ENCODE assay signal across 8 cellular contexts in the genomic region with DNA sequence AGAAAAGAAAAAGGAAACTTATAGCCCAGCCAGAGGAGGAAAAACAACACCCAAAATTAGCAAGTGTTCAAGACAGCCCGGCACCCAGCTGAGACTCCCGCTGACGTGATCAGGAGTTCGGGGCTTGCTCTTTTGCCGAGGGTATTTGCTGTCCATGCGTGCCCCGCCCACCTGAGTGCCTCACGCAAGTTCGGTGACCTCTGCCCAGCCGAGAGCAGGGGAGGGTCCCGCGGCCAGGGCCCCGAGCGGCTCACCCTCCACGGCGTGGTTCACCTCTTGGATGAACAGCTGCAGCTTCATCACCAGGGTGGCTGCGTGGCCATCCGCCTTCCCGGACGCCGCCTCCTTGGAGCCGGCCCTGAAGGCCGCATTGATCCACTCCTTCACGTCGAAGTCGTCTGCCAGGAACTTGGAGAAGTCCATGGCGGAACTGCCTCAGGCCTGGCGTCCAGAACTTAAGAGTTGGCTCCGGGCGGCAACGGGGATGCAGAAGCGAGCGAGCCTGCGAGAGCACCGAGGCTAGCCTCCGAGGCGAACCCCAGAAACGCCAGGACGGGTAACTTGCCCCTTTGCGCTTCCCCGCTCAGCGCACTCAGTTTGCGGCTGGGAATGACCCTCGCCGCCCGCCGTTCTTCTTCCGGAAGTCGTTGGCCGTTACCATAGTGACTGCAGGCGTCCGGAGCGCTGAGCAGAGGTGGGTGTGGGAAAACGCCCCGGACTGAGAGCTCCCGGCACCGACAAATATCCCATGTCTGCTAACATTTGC. TPM values are rescaled to one million over a fixed set of nuclear protein-coding genes. Genes with fewer than 3 reads are reported as not detected.
DNase-seq lines count a peak whose midpoint lies in the region.

A gene (minus strand): TSS at position 618 of the 766 bp plus-strand sequence. CDS start 195 bp downstream, at position 423.

- peak within 1 kb of the TSS; percentile 86 for H3K27ac Mint-ChIP-seq in activated naive CD4-positive, alpha-beta T cell treated with anti-CD3 and anti-CD28 coated beads for 36 hours

- H3K9me3 ChIP-seq in MG63 (no peaks in the 10 kb centered on the region), SK-N-MC (ENCODE audit: low read depth, low read length) (no peaks in the 10 kb centered on the region), neuron (ENCODE audit: low read length) (no peaks in the 10 kb centered on the region), stomach smooth muscle (ENCODE audit: control insufficient read depth in 2 of 2, low read length in 2 of 2) (no peaks in the 10 kb centered on the region)

- H3K4me1 ChIP-seq in neuron (ENCODE audit: insufficient read depth, low read length): peaks cover 2% of the 10 kb centered on the region
- peaks cover 20% of the 10 kb centered on the region for H3K4me1 ChIP-seq in stomach smooth muscle (ENCODE audit: control insufficient read depth, insufficient read depth, low read length)

- CTCF ChIA-PET in activated naive CD4-positive, alpha-beta T cell treated with anti-CD3 and anti-CD28 coated beads for 36 hours (lab: Charles Lee): interaction anchor here (0.8 to 1.1 kb wide), 4 partner anchors 17 to 144 kb away, joined by 3 to 6 read pairs (median 4); no protein-coding TSS in a partner anchor

- no peaks in the 10 kb centered on the region for H3K27me3 Mint-ChIP-seq in activated naive CD4-positive, alpha-beta T cell treated with anti-CD3 and anti-CD28 coated beads for 36 hours (ENCODE audit: low read depth)

- no peaks in the 10 kb centered on the region for H3K9me3 Mint-ChIP-seq in activated naive CD4-positive, alpha-beta T cell treated with anti-CD3 and anti-CD28 coated beads for 36 hours

- H3K27ac ChIP-seq in SK-N-MC: no peak within 1 kb of the TSS
- peak within 1 kb of the TSS; percentile 74 for H3K27ac ChIP-seq in stomach smooth muscle (ENCODE audit: low read length)

- H3K4me1 Mint-ChIP-seq in activated naive CD4-positive, alpha-beta T cell treated with anti-CD3 and anti-CD28 coated beads for 36 hours (ENCODE audit: low read depth): peaks cover 34% of the 10 kb centered on the region

- peak within 1 kb of the TSS; percentile 90 for H2AFZ ChIP-seq in neuron (ENCODE audit: low read depth, low read length)

- H3K27me3 ChIP-seq in MG63 (no peaks in the 10 kb centered on the region), neuron (ENCODE audit: insufficient read depth, low read length) (no peaks in the 10 kb centered on the region), stomach smooth muscle (ENCODE audit: control insufficient read depth in 1 of 2, insufficient read depth in 2 of 2, low read length in 2 of 2) (no peaks in the 10 kb centered on the region)

- H3K4me3 Mint-ChIP-seq in activated naive CD4-positive, alpha-beta T cell treated with anti-CD3 and anti-CD28 coated beads for 36 hours: peak within 1 kb of the TSS; percentile 97

- intact Hi-C loops in activated naive CD4-positive, alpha-beta T cell treated with anti-CD3 and anti-CD28 coated beads for 36 hours (cut with micrococcal nuclease): loop anchor here (1.0 to 2.0 kb wide), 2 partner anchors 52 to 105 kb away; a partner anchor contains a TSS

- no peaks in the 10 kb centered on the region for H3K36me3 Mint-ChIP-seq in activated naive CD4-positive, alpha-beta T cell treated with anti-CD3 and anti-CD28 coated beads for 36 hours (ENCODE audit: low read depth)

- H3K9ac ChIP-seq in SK-N-MC (ENCODE audit: insufficient read length) (peak within 1 kb of the TSS; percentile 92), stomach smooth muscle (ENCODE audit: low read length in 2 of 2) (peak within 1 kb of the TSS; percentile 78 to 92)

- H3K36me3 ChIP-seq in MG63: no peaks in the 10 kb centered on the region; the same call in 1 of the 2 replicates
- H3K36me3 ChIP-seq in SK-N-MC (ENCODE audit: insufficient read depth, low read length): no peaks in the 10 kb centered on the region
- peaks cover 5% of the 10 kb centered on the region for H3K36me3 ChIP-seq in neuron (ENCODE audit: insufficient read depth, low read length)
- H3K36me3 ChIP-seq in stomach smooth muscle (ENCODE audit: control insufficient read depth in 2 of 2, insufficient read depth in 2 of 2, low read length in 2 of 2): no peaks in the 10 kb centered on the region

- DNase-seq in EH (ENCODE audit: low read depth): peak; percentile 88
- peak; percentile 75 for DNase-seq in H4 (ENCODE audit: low spot score)
- DNase-seq in MG63: peak; percentile 94
- peak; percentile 55 for DNase-seq in SK-N-MC (ENCODE audit: low read depth, low spot score)
- peak; percentile 89 for DNase-seq in activated naive CD4-positive, alpha-beta T cell treated with anti-CD3 and anti-CD28 coated beads for 36 hours
- DNase-seq in foreskin melanocyte: peak; percentile 88

- peak within 1 kb of the TSS; percentile 95 for H3K4me3 ChIP-seq in MG63
- peak within 1 kb of the TSS; percentile 98 for H3K4me3 ChIP-seq in SK-N-MC
- peak within 1 kb of the TSS; percentile 77 for H3K4me3 ChIP-seq in neuron (ENCODE audit: low read length)
- H3K4me3 ChIP-seq in stomach smooth muscle (ENCODE audit: low read length in 2 of 2): peak within 1 kb of the TSS; percentile 78 to 99

RNA-seq across cellular contexts. Expression of the gene that starts here (rescaled TPM):
- total RNA-seq in H4 (2014; rRNA removed; shearing (Covaris generic)): 12.9 and 14.8 TPM in 2 replicates
- 8.0 and 10.2 TPM in 2 replicates for total RNA-seq in MG63 (2014; rRNA removed; shearing (Covaris generic); ENCODE audit: low replicate concordance)
- 10 to 100 TPM; 16.4 to 16.9 TPM for total RNA-seq in activated naive CD4-positive, alpha-beta T cell treated with anti-CD3 and anti-CD28 coated beads for 36 hours
